ENCODE assay signal across 8 cellular contexts in genomic region chr12:107912421-107913004, GRCh38.
DNase-seq lines count a peak whose midpoint lies in the region; ATAC-seq and TF ChIP-seq lines count a peak whose summit lies in the region.

No MANE protein-coding gene starts in this region.

- no peaks in the 10 kb centered on the region for H3K27me3 ChIP-seq in ascending aorta
- no peaks in the 10 kb centered on the region for H3K27me3 ChIP-seq in vagina

- peaks cover 4% of the 10 kb centered on the region for H3K4me1 Mint-ChIP-seq in T-helper 1 cell treated with Interleukin-12 subunit alpha and Interleukin-12 subunit beta and Interleukin-4 antibody, amounts not matched to agents 30 μg/mL and 1 μg/mL, for 36 hours (ENCODE audit: low read depth)

- no peaks in the 10 kb centered on the region for H3K9me3 Mint-ChIP-seq in T-helper 1 cell treated with Interleukin-12 subunit alpha and Interleukin-12 subunit beta and Interleukin-4 antibody, amounts not matched to agents 30 μg/mL and 1 μg/mL, for 36 hours

- H3K4me3 ChIP-seq in ascending aorta (no peak overlapping the region), iPS-18c (ENCODE audit: insufficient read depth, low read depth, low read length) (peak overlapping the region; percentile 62), vagina (no peak overlapping the region)

- H3K27ac ChIP-seq in ascending aorta (no peak overlapping the region), vagina (no peak overlapping the region)

- peak; percentile 3 for DNase-seq in NCI-H345 (lab: John Stamatoyannopoulos, UW)
- no peak for DNase-seq in NCI-H345 treated with DMSO at 0.1 percent for 48 hours (lab: John Stamatoyannopoulos, UW; ENCODE audit: unreplicated experiment)
- DNase-seq in ascending aorta (ENCODE audit: low spot score in 2 of 2) = no peak
- peak; percentile 32 to 54 for DNase-seq in stimulated activated CD4-positive, alpha-beta T cell treated with anti-CD3 and anti-CD28 coated beads, Interleukin-1b, Interleukin-23, amount 100 ng/mL, for 4 hours (ENCODE audit: low read depth in 2 of 2)
- DNase-seq in vagina (ENCODE audit: extremely low spot score in 2 of 2) = no peak

- no peak for TF ChIP-seq POLR2A in vagina (IDR thresholded peaks at IDR 0.05)

- no peak overlapping the region for H3K27ac Mint-ChIP-seq in T-helper 1 cell treated with Interleukin-12 subunit alpha and Interleukin-12 subunit beta and Interleukin-4 antibody, amounts not matched to agents 30 μg/mL and 1 μg/mL, for 36 hours

- peak overlapping the region; percentile 88 for H3K4me3 Mint-ChIP-seq in T-helper 1 cell treated with Interleukin-12 subunit alpha and Interleukin-12 subunit beta and Interleukin-4 antibody, amounts not matched to agents 30 μg/mL and 1 μg/mL, for 36 hours

- H3K4me1 ChIP-seq in ascending aorta = no peaks in the 10 kb centered on the region
- no peaks in the 10 kb centered on the region for H3K4me1 ChIP-seq in vagina

- peak; percentile 21 to 40 (median 30) for TF ChIP-seq CTCF in ascending aorta (IDR thresholded peaks at IDR 0.05)
- TF ChIP-seq CTCF in vagina (IDR thresholded peaks at IDR 0.05) = peak in 1 of 3 experiments; percentile 21

- H3K36me3 ChIP-seq in ascending aorta (no peaks in the 10 kb centered on the region), vagina (no peaks in the 10 kb centered on the region)

- no peaks in the 10 kb centered on the region for H3K36me3 Mint-ChIP-seq in T-helper 1 cell treated with Interleukin-12 subunit alpha and Interleukin-12 subunit beta and Interleukin-4 antibody, amounts not matched to agents 30 μg/mL and 1 μg/mL, for 36 hours (ENCODE audit: low read depth)

- peak; percentile 75 for ATAC-seq in HG03354 (IDR thresholded peaks at IDR 0.05; ENCODE audit: poor library complexity, severe bottlenecking, unreplicated experiment)

- H3K27me3 Mint-ChIP-seq in T-helper 1 cell treated with Interleukin-12 subunit alpha and Interleukin-12 subunit beta and Interleukin-4 antibody, amounts not matched to agents 30 μg/mL and 1 μg/mL, for 36 hours (ENCODE audit: low read depth) = peaks cover 12% of the 10 kb centered on the region

- intact Hi-C loops in ascending aorta (cut with DNase I) = no loop called here
- intact Hi-C loops in vagina (cut with DNase I) = no loop called here

- H3K9me3 ChIP-seq in ascending aorta (no peaks in the 10 kb centered on the region), iPS-18c (ENCODE audit: control insufficient read depth, insufficient read depth, low read length) (no peaks in the 10 kb centered on the region), vagina (no peaks in the 10 kb centered on the region)

Comparison
In these comparisons a context has a peak if more than half of its experiments do, and no peak if none do; other contexts are left out.
1. DNase-seq: peak in NCI-H345 (single experiment) and stimulated activated CD4-positive, alpha-beta T cell treated with anti-CD3 and anti-CD28 coated beads, Interleukin-1b, Interleukin-23, amount 100 ng/mL, for 4 hours (2 of 2); none in NCI-H345 treated with DMSO at 0.1 percent for 48 hours (single experiment), ascending aorta (0 of 2) and vagina (0 of 2).